8 cellular contexts compared by ENCODE assay signal in genomic region chr6:125099211-125100017, GRCh38. TPM values are rescaled to one million over a fixed set of nuclear protein-coding genes. Genes with fewer than 3 reads are reported as not detected.
DNase-seq lines count a peak whose midpoint lies in the region; ATAC-seq and TF ChIP-seq lines count a peak whose summit lies in the region.

No MANE protein-coding gene starts in this region.

- H3K4me1 Mint-ChIP-seq in T-helper 1 cell treated with Interleukin-12 subunit alpha and Interleukin-12 subunit beta and Interleukin-4 antibody, amounts not matched to agents 30 μg/mL and 1 μg/mL, for 36 hours (ENCODE audit: low read depth), result no peaks in the 10 kb centered on the region

- no peaks in the 10 kb centered on the region for H3K4me1 ChIP-seq in Karpas-422 (ENCODE audit: low read length)

- H3K36me3 Mint-ChIP-seq in T-helper 1 cell treated with Interleukin-12 subunit alpha and Interleukin-12 subunit beta and Interleukin-4 antibody, amounts not matched to agents 30 μg/mL and 1 μg/mL, for 36 hours (ENCODE audit: low read depth), result no peaks in the 10 kb centered on the region

- H3K27ac Mint-ChIP-seq in T-helper 1 cell treated with Interleukin-12 subunit alpha and Interleukin-12 subunit beta and Interleukin-4 antibody, amounts not matched to agents 30 μg/mL and 1 μg/mL, for 36 hours, result no peak overlapping the region

- peaks cover 37% of the 10 kb centered on the region for H3K27me3 Mint-ChIP-seq in T-helper 1 cell treated with Interleukin-12 subunit alpha and Interleukin-12 subunit beta and Interleukin-4 antibody, amounts not matched to agents 30 μg/mL and 1 μg/mL, for 36 hours (ENCODE audit: low read depth)

- H3K27me3 ChIP-seq in Karpas-422 (ENCODE audit: low read length), result no peaks in the 10 kb centered on the region

- no peak for TF ChIP-seq CTCF in lower leg skin (IDR thresholded peaks at IDR 0.05)

- H3K9me3 Mint-ChIP-seq in T-helper 1 cell treated with Interleukin-12 subunit alpha and Interleukin-12 subunit beta and Interleukin-4 antibody, amounts not matched to agents 30 μg/mL and 1 μg/mL, for 36 hours, result no peaks in the 10 kb centered on the region

- H3K4me3 ChIP-seq in Karpas-422 (ENCODE audit: low read length) (no peak overlapping the region), lower leg skin (ENCODE audit: low read depth, poor library complexity, severe bottlenecking) (peak overlapping the region; percentile 12)

- H3K9me2 ChIP-seq in Karpas-422 (replicated peaks; ENCODE audit: insufficient read depth, low read length), result no peaks in the 10 kb centered on the region

- H3K4me3 Mint-ChIP-seq in T-helper 1 cell treated with Interleukin-12 subunit alpha and Interleukin-12 subunit beta and Interleukin-4 antibody, amounts not matched to agents 30 μg/mL and 1 μg/mL, for 36 hours, result peak overlapping the region; percentile 58

- 1 to 4% methylated on average over 35 to 40 of the region's 48 CpGs for WGBS in lower leg skin, 2 donors

- H3K79me2 ChIP-seq in Karpas-422 (ENCODE audit: low read length), result no peaks in the 10 kb centered on the region

- no peak overlapping the region for H3K27ac ChIP-seq in Karpas-422 (ENCODE audit: low read length)

- H3K9ac ChIP-seq in Karpas-422 (ENCODE audit: low read length), result no peak overlapping the region

- ATAC-seq in GM21515 (IDR thresholded peaks at IDR 0.05; ENCODE audit: unreplicated experiment) (peak; percentile 49), HG03135 (IDR thresholded peaks at IDR 0.05; ENCODE audit: unreplicated experiment) (no peak)

- no peak overlapping the region for H2AFZ ChIP-seq in Karpas-422 (ENCODE audit: low read length)

- TF ChIP-seq POLR2A in lower leg skin (IDR thresholded peaks at IDR 0.05), result no peak

- no peaks in the 10 kb centered on the region for H4K20me1 ChIP-seq in Karpas-422 (ENCODE audit: insufficient read depth, low read depth, low read length)

- intact Hi-C loops in lower leg skin (cut with DNase I; ENCODE audit: low total_unique reads), result no loop called here

- no peaks in the 10 kb centered on the region for H3K36me3 ChIP-seq in Karpas-422 (ENCODE audit: insufficient read depth, low read length)

- H3K4me2 ChIP-seq in Karpas-422 (ENCODE audit: low read depth, low read length, poor library complexity, severe bottlenecking), result no peak overlapping the region

- no peaks in the 10 kb centered on the region for H3K9me3 ChIP-seq in Karpas-422 (ENCODE audit: low read length)

- DNase-seq in CD1c-positive myeloid dendritic cell (ENCODE audit: extremely low spot score) (peak; percentile 19), Karpas-422 (peak; percentile 48), ecto neural progenitor cell (ENCODE audit: low spot score) (peak; percentile 79), lower leg skin (ENCODE audit: low spot score in 2 of 2) (peak in 1 of 2 donors; percentile 88)
- DNase-seq in stimulated activated CD4-positive, alpha-beta T cell treated with anti-CD3 and anti-CD28 coated beads, Interleukin-4, amount 100 ng/mL, for 48 hours (ENCODE audit: low read depth in 2 of 2), result peak; percentile 4 to 16

RNA-seq across cellular contexts. Expression of gene TPD52L1, which starts 54.2 kb away (rescaled TPM):
- not detected in 2 replicates for total RNA-seq in Karpas-422 (2014; rRNA removed; shearing (Covaris generic); ENCODE audit: low replicate concordance)
- total RNA-seq in lower leg skin, result 100 to 1,000 TPM; 123 to 234 (median 175) TPM

Comparison
In these comparisons a context has a peak if more than half of its experiments do, and no peak if none do; other contexts are left out.
1. RNA of gene TPD52L1, which starts 54.2 kb away (total RNA-seq): 123 to 234 TPM in lower leg skin; not detected in Karpas-422; every median in the first group is over 100 times any median in the second.